In genomic region chr12:52056801-52057613, GRCh38 we compare ENCODE assay signal across 21 cellular contexts. TPM values are rescaled to one million over a fixed set of nuclear protein-coding genes. Genes with fewer than 3 reads are reported as not detected.
A peak's percentile ranks its signal among the peaks of the same experiment; 100 is the strongest.
DNase-seq lines count a peak whose midpoint lies in the region; ATAC-seq and TF ChIP-seq lines count a peak whose summit lies in the region.
"Had no signal": no experiment of that assay in that cellular context is flagged by ENCODE, and none has a peak within 500 bp of the region (broad histone marks: within the 10 kb centered on the region; RNA-seq: fewer than 3 reads in every experiment).

No MANE protein-coding gene starts in this region.

- H3K36me3 ChIP-seq in testis (ENCODE audit: low read depth, missing control alignments) = no peaks in the 10 kb centered on the region

- no peaks in the 10 kb centered on the region for H3K27me3 Mint-ChIP-seq in activated naive CD4-positive, alpha-beta T cell treated with anti-CD3 and anti-CD28 coated beads, Interleukin-2, amount 50 U/mL, for 24 hours
- H3K27me3 Mint-ChIP-seq in T-helper 17 cell = no peaks in the 10 kb centered on the region
- H3K27me3 Mint-ChIP-seq: activated CD8-positive, alpha-beta T cell treated with anti-CD3 and anti-CD28 coated beads for 36 hours; brain had no signal

- peak overlapping the region; percentile 59 for H3K27ac Mint-ChIP-seq in activated naive CD4-positive, alpha-beta T cell treated with anti-CD3 and anti-CD28 coated beads, Interleukin-2, amount 50 U/mL, for 24 hours
- no peak overlapping the region for H3K27ac Mint-ChIP-seq in T-helper 17 cell
- H3K27ac Mint-ChIP-seq: activated CD8-positive, alpha-beta T cell treated with anti-CD3 and anti-CD28 coated beads for 36 hours had no signal

- TF ChIP-seq CTCF in fibroblast of the aortic adventitia (IDR thresholded peaks at IDR 0.05; ENCODE audit: insufficient read depth, low read length) (no peak), testis (IDR thresholded peaks at IDR 0.05) (no peak)

- 72 to 76% methylated on average over 21 to 22 of the region's 22 CpGs for WGBS in testis, 2 donors

- DNase-seq in activated naive CD4-positive, alpha-beta T cell treated with Interleukin-2 at 50 U/mL for 16 hours = no peak
- DNase-seq in T-helper 17 cell (no peak), fibroblast of the aortic adventitia (ENCODE audit: low read depth) (peak; percentile 84), testis (peak; percentile 49), pons (ENCODE audit: low spot score) (no peak), middle frontal gyrus (ENCODE audit: extremely low spot score, low spot score) (no peak)
- DNase-seq: ACHN; activated CD8-positive, alpha-beta T cell treated with anti-CD3 and anti-CD28 coated beads for 36 hours; activated effector memory CD4-positive, alpha-beta T cell treated with anti-CD3 and anti-CD28 coated beads, Interleukin-2, amount 50 U/mL, for 16 hours; effector memory CD4-positive, alpha-beta T cell; glutamatergic neuron; midbrain; NCI-H1105 treated with DMSO at 0.1 percent for 48 hours; NCI-H2227 treated with DMSO at 0.1 percent for 48 hours had no signal

- H3K4me3 ChIP-seq in fibroblast of the aortic adventitia (ENCODE audit: low read depth, low read length) (no peak overlapping the region), testis (no peak overlapping the region)
- H3K4me3 ChIP-seq: K562, pancreas, SJSA1 had no signal

- H3K4me3 Mint-ChIP-seq in activated naive CD4-positive, alpha-beta T cell treated with anti-CD3 and anti-CD28 coated beads, Interleukin-2, amount 50 U/mL, for 24 hours = peak overlapping the region; percentile 15
- peak overlapping the region; percentile 9 for H3K4me3 Mint-ChIP-seq in T-helper 17 cell
- H3K4me3 Mint-ChIP-seq: activated CD8-positive, alpha-beta T cell treated with anti-CD3 and anti-CD28 coated beads for 36 hours had no signal

- no peaks in the 10 kb centered on the region for H3K36me3 Mint-ChIP-seq in activated naive CD4-positive, alpha-beta T cell treated with anti-CD3 and anti-CD28 coated beads, Interleukin-2, amount 50 U/mL, for 24 hours
- H3K36me3 Mint-ChIP-seq in T-helper 17 cell (ENCODE audit: low read depth) = no peaks in the 10 kb centered on the region

- H3K4me1 Mint-ChIP-seq in activated naive CD4-positive, alpha-beta T cell treated with anti-CD3 and anti-CD28 coated beads, Interleukin-2, amount 50 U/mL, for 24 hours = peaks cover 17% of the 10 kb centered on the region
- peaks cover 7% of the 10 kb centered on the region for H3K4me1 Mint-ChIP-seq in T-helper 17 cell

- intact Hi-C loops in testis (cut with DNase I; ENCODE audit: low total_unique reads) = no loop called here

- H3K9me3 ChIP-seq in T-helper 17 cell (ENCODE audit: control insufficient read depth, low read length, poor library complexity, severe bottlenecking) (no peaks in the 10 kb centered on the region), testis (no peaks in the 10 kb centered on the region)
- H3K9me3 ChIP-seq: pancreas, SJSA1 had no signal

- H3K9me3 Mint-ChIP-seq in activated naive CD4-positive, alpha-beta T cell treated with anti-CD3 and anti-CD28 coated beads, Interleukin-2, amount 50 U/mL, for 24 hours = no peaks in the 10 kb centered on the region
- H3K9me3 Mint-ChIP-seq: activated CD8-positive, alpha-beta T cell treated with anti-CD3 and anti-CD28 coated beads for 36 hours; brain had no signal

- peak overlapping the region in 1 of 2 donors; percentile 12 for H3K27ac ChIP-seq in testis
- H3K27ac ChIP-seq: pancreas, SJSA1 had no signal

- no peak for TF ChIP-seq POLR2A in testis (IDR thresholded peaks at IDR 0.05)

- H3K4me1 ChIP-seq in testis = peaks cover 30% of the 10 kb centered on the region
- H3K4me1 ChIP-seq: SJSA1 had no signal

- no peaks in the 10 kb centered on the region for H3K27me3 ChIP-seq in testis
- H3K27me3 ChIP-seq: pancreas, SJSA1 had no signal

- ATAC-seq in T-helper 17 cell (no peak), GM21447 (IDR thresholded peaks at IDR 0.05; ENCODE audit: unreplicated experiment) (no peak)
- ATAC-seq: activated CD8-positive, alpha-beta T cell treated with anti-CD3 and anti-CD28 coated beads for 36 hours; K562; pancreas had no signal

RNA-seq across cellular contexts. Expression of gene NR4A1, which starts 5.8 kb away (rescaled TPM):
- total RNA-seq in T-helper 17 cell = 100 to 1,000 TPM in 1 of 2 donors, 10 to 100 TPM in 1; 79.2 to 133 TPM
- 0.82 and 3.9 TPM in 2 replicates for total RNA-seq in fibroblast of the aortic adventitia (ENCODE audit: low replicate concordance)
- total RNA-seq in testis = 10 to 100 TPM; 55.1 to 88.5 TPM
- 41.5 TPM for polyA plus RNA-seq in testis (ENCODE audit: insufficient read depth, low read depth, low replicate concordance)

RNA-seq across cellular contexts. Expression of gene ATG101, which starts 12.8 kb away (rescaled TPM):
- 10 to 100 TPM; 22.0 to 30.2 TPM for total RNA-seq in T-helper 17 cell
- total RNA-seq in fibroblast of the aortic adventitia (ENCODE audit: low replicate concordance) = 41.1 and 89.2 TPM in 2 replicates
- total RNA-seq in testis = 10 to 100 TPM; 52.6 to 64.5 TPM
- polyA plus RNA-seq in testis (ENCODE audit: insufficient read depth, low read depth, low replicate concordance) = 64.5 TPM

RNA-seq across cellular contexts. Expression of gene SMIM41, which starts 22.5 kb away (rescaled TPM):
- total RNA-seq in T-helper 17 cell (not detected), fibroblast of the aortic adventitia (ENCODE audit: low replicate concordance) (0.27 and 0.98 TPM in 2 replicates), testis (10 to 100 TPM; 15.6 to 21.7 TPM)
- 2.6 TPM for polyA plus RNA-seq in testis (ENCODE audit: insufficient read depth, low read depth, low replicate concordance)
- total RNA-seq: activated CD8-positive, alpha-beta T cell treated with anti-CD3 and anti-CD28 coated beads for 36 hours; K562; SJSA1 had no signal
- polyA plus RNA-seq: K562, keratinocyte had no signal

RNA-seq across cellular contexts. Expression of gene TAMALIN, which starts 50.3 kb away (rescaled TPM):
- total RNA-seq in T-helper 17 cell = 100 to 1,000 TPM; 491 to 562 TPM
- 7.3 TPM in 2 replicates for total RNA-seq in fibroblast of the aortic adventitia (ENCODE audit: low replicate concordance)
- 10 to 100 TPM in 1 of 2 donors, 1 to 10 TPM in 1; 8.9 to 10.4 TPM for total RNA-seq in testis
- 7.7 TPM for polyA plus RNA-seq in testis (ENCODE audit: insufficient read depth, low read depth, low replicate concordance)

Comparison
In these comparisons a context has a peak if more than half of its experiments do, and no peak if none do; other contexts are left out.
1. DNase-seq: peak in fibroblast of the aortic adventitia (single experiment) and testis (single experiment); none in activated naive CD4-positive, alpha-beta T cell treated with Interleukin-2 at 50 U/mL for 16 hours (single experiment), T-helper 17 cell (0 of 3), pons (single experiment) and middle frontal gyrus (single experiment).
2. RNA of gene NR4A1, which starts 5.8 kb away (total RNA-seq): 79.2 to 133 TPM in T-helper 17 cell and 55.1 to 88.5 TPM in testis; 0.82 to 3.9 TPM in fibroblast of the aortic adventitia; every median in the first group is over 10 times any median in the second.